ENCODE assay signal across 1 cellular context in the genomic region with DNA sequence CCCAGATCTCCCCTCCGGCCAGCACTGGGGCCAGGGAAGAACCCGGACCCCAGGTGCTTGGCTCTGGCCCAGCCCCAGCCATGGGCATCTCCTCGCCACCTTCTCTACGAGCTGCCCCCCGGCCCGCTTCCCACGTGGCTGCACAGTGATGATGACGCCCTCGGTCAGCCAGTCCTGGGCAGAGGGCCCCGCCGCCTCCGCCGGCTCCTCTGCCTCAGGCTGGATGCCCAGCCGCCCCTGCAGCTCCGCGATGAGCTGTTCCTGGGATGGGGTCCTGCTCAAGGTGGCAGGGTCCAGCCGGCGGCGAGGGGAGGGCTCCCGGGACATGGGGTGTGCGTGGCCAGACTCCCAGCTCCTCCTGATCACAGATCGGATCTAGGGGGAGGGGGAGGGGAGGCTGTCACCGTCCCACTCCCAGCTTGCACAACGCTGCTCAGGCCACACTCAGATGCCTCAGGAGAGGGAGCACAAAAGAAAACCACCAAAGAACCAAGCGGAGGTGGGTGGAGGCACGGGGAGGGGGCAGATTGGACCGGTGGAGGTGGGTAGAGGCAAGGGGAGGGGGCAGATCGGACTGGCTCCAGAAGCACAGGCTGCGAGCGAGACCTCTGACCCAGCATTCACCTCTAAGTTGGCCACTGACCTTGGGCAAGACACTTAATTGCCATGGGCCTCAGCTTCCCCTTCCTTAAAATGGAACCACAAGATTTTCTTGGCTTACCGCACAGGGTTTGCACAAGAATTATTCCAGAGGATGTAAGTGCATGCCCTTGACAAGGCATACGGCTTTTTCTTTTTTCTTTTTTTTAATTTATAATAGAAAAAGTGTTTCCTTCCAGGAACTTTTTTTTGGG.
TF ChIP-seq lines count a peak whose summit lies in the region.

No MANE protein-coding gene starts in this region.

TF ChIP-seq in endothelial cell of umbilical vein, 7 proteins besides CTCF, POLR2A, EP300 and RAD21:
- TF ChIP-seq FOS (IDR thresholded peaks at IDR 0.05; ENCODE audit: borderline replicate concordance, insufficient read depth, low read length) (no peak), EZH2 (IDR thresholded peaks at IDR 0.05; ENCODE audit: borderline replicate concordance, low read depth, low read length, severe bottlenecking) (no peak), JUN (IDR thresholded peaks at IDR 0.05; ENCODE audit: borderline replicate concordance, insufficient read depth, insufficient read length, low read depth) (no peak), MYC (IDR thresholded peaks at IDR 0.05; ENCODE audit: low read depth, low read length) (no peak), GATA2 (IDR thresholded peaks at IDR 0.05; ENCODE audit: insufficient read depth, insufficient read length, low read depth, low read length) (no peak), MAX (IDR thresholded peaks at IDR 0.05; ENCODE audit: insufficient read depth, insufficient read length) (no peak), POLR2AphosphoS5 (IDR thresholded peaks at IDR 0.05; ENCODE audit: insufficient read depth, low read depth, low read length) (no peak)
